Comparison of ENCODE assay signal across 1 cellular context in the genomic region with DNA sequence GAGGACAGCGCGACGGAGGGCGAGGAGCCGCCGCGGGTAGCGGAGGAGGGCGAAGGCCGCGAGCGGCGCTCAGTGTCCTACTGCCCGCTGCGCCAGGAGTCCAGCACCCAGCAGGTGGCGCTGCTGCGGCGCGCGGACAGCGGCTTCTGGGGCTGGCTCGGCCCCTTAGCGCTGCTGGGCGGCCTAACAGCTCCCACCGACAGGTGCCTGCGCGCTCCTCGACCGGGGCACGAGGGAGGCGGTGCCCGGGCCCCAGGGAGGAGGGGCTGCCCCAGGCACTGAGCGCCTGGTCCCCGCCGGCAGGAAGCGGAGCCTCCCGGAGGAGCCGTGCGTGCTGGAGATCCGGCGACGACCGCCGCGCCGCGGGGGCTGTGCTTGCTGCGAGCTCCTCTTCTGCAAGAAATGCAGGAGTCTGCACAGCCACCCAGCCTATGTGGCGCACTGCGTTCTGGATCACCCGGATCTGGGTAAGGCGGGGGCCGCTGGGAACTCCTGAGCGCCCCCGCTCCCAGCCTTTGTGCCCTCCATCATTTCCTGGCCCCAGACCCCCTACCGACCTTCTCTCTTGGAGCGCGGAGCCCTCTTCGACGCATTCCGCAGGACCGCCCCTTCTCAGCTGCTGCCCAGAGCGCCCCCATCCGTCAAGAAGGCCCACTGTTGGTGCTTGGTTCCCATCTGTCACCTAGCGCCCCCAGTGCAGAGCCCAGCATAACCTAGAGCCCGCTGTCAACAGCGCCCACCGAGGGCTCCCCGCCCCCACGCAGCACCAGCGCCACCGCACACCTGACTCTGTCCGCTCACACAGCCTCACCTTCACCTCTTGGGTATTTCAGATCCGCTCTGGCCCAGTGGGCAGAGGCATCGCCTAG.
TF ChIP-seq lines count a peak whose summit lies in the region.

No MANE protein-coding gene starts in this region.

TF ChIP-seq in IMR-90, 13 proteins besides CTCF, POLR2A, EP300 and RAD21:
- TF ChIP-seq MAZ (IDR thresholded peaks at IDR 0.05; ENCODE audit: borderline replicate concordance, low read depth, low read length) (peak; percentile 69; the same call in 1 of the 2 replicates), RCOR1 (IDR thresholded peaks at IDR 0.05; ENCODE audit: insufficient replicate concordance, low read length) (peak; percentile 97), SMC3 (IDR thresholded peaks at IDR 0.05; ENCODE audit: low read depth, low read length) (peak; percentile 89)
- TF ChIP-seq, protein P1, sequence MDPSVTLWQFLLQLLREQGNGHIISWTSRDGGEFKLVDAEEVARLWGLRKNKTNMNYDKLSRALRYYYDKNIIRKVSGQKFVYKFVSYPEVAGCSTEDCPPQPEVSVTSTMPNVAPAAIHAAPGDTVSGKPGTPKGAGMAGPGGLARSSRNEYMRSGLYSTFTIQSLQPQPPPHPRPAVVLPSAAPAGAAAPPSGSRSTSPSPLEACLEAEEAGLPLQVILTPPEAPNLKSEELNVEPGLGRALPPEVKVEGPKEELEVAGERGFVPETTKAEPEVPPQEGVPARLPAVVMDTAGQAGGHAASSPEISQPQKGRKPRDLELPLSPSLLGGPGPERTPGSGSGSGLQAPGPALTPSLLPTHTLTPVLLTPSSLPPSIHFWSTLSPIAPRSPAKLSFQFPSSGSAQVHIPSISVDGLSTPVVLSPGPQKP (IDR thresholded peaks at IDR 0.05; ENCODE audit: borderline replicate concordance, low read depth, low read length) = no peak
TF ChIP-seq in IMR-90: peak in this region for 3.
